ENCODE assay signal across 14 cellular contexts in genomic region chr10:31011660-31012022, GRCh38. TPM values are rescaled to one million over a fixed set of nuclear protein-coding genes. Genes with fewer than 3 reads are reported as not detected.
A peak's percentile ranks its signal among the peaks of the same experiment; 100 is the strongest.
DNase-seq lines count a peak whose midpoint lies in the region; ATAC-seq and TF ChIP-seq lines count a peak whose summit lies in the region.
"Had no signal": no experiment of that assay in that cellular context is flagged by ENCODE, and none has a peak within 500 bp of the region (broad histone marks: within the 10 kb centered on the region; RNA-seq: fewer than 3 reads in every experiment).

No MANE protein-coding gene starts in this region.

- H3K27me3 ChIP-seq in duodenal mucosa (ENCODE audit: control insufficient read depth in 1 of 2, insufficient read depth in 2 of 2, low read length in 2 of 2) (no peaks in the 10 kb centered on the region), psoas muscle (ENCODE audit: insufficient read depth in 3 of 3, low read length in 2 of 3) (no peaks in the 10 kb centered on the region)

- H3K9me3 ChIP-seq in duodenal mucosa (ENCODE audit: control insufficient read depth in 1 of 2, low read length in 2 of 2) = no peaks in the 10 kb centered on the region
- H3K9me3 ChIP-seq in psoas muscle = no peaks in the 10 kb centered on the region

- intact Hi-C loops in psoas muscle (cut with DNase I) = no loop called here

- peaks cover 9% of the 10 kb centered on the region in 2 donors for H3K4me1 ChIP-seq in duodenal mucosa (ENCODE audit: control insufficient read depth in 1 of 2, insufficient read depth in 2 of 2, low read length in 2 of 2)
- H3K4me1 ChIP-seq in psoas muscle = peaks cover 39% of the 10 kb centered on the region

- in situ Hi-C loops in GM13977 (cut with MboI; ENCODE audit: low pct_unique_long_range_greater_than_20kb, low sequenced_read_pairs, unreplicated experiment) = no loop called here

- peak; percentile 42 for DNase-seq in DMS 273 (lab: John Stamatoyannopoulos, UW; ENCODE audit: unreplicated experiment)
- DNase-seq in HCEC 1CT = peak; percentile 43
- no peak for DNase-seq in psoas muscle
- no peak for DNase-seq in anterior cingulate cortex (lab: John Stamatoyannopoulos, UW)
- no peak for DNase-seq in NCI-H526 treated with DMSO at 0.1 percent for 48 hours (lab: John Stamatoyannopoulos, UW)
- no peak for DNase-seq in GM13977 (ENCODE audit: low spot score)
- DNase-seq: activated CD4-positive, alpha-beta T cell treated with anti-CD3 and anti-CD28 coated beads for 1 hour; activated naive CD4-positive, alpha-beta T cell; GM23248; NCI-H2081; NK-92 treated with Interleukin-12 subunit alpha and Interleukin-12 subunit beta, amount 100 ng/mL, for 24 hours; posterior cingulate gyrus had no signal

- H3K4me3 ChIP-seq in duodenal mucosa (ENCODE audit: low read depth in 1 of 2, low read length in 2 of 2) (peak overlapping the region; percentile 8 to 14), psoas muscle (no peak overlapping the region)
- H3K4me3 ChIP-seq: GM23248 had no signal

- no peak overlapping the region for H3K9ac ChIP-seq in duodenal mucosa (ENCODE audit: low read depth in 1 of 2, low read length in 2 of 2)
- H3K9ac ChIP-seq: GM23248 had no signal

- TF ChIP-seq CTCF in psoas muscle (IDR thresholded peaks at IDR 0.05) (no peak), GM13977 (IDR thresholded peaks at IDR 0.05; ENCODE audit: extremely low read depth, insufficient read depth, missing control alignments) (no peak)

- H3K27ac ChIP-seq in duodenal mucosa (ENCODE audit: low read depth, low read length) (no peak overlapping the region), psoas muscle (peak overlapping the region; percentile 77)
- H3K27ac ChIP-seq: GM23248 had no signal

- ATAC-seq in psoas muscle (peak in 3 of 4 donors; percentile 19 to 29 (median 25)), HG02588 (IDR thresholded peaks at IDR 0.05; ENCODE audit: unreplicated experiment) (no peak)

- WGBS in psoas muscle, 3 donors = 35 to 48% (median 41%) methylated on average over 3 of the region's 3 CpGs

- H3K36me3 ChIP-seq in duodenal mucosa (ENCODE audit: control insufficient read depth in 1 of 2, insufficient read depth in 2 of 2, low read length in 2 of 2) = no peaks in the 10 kb centered on the region
- no peaks in the 10 kb centered on the region for H3K36me3 ChIP-seq in psoas muscle (ENCODE audit: insufficient read depth in 1 of 2, low read depth in 1 of 2)

RNA-seq across cellular contexts. Expression of gene ZNF438, which starts 20.0 kb away (rescaled TPM):
- 10 to 100 TPM; 12.3 to 27.9 (median 17.2) TPM for total RNA-seq in psoas muscle
- 10 to 100 TPM; 17.0 to 26.1 (median 21.3) TPM for polyA plus RNA-seq in psoas muscle

Comparison
In these comparisons a context has a peak if more than half of its experiments do, and no peak if none do; other contexts are left out.
1. DNase-seq: peak in DMS 273 (single experiment) and HCEC 1CT (single experiment); none in psoas muscle (0 of 2), anterior cingulate cortex (0 of 58), NCI-H526 treated with DMSO at 0.1 percent for 48 hours (single experiment) and GM13977 (single experiment).